In genomic region chr10:124529661-124530214, GRCh38 we compare ENCODE assay signal across 10 cellular contexts.
A peak's percentile ranks its signal among the peaks of the same experiment; 100 is the strongest.
DNase-seq lines count a peak whose midpoint lies in the region; ATAC-seq and TF ChIP-seq lines count a peak whose summit lies in the region.
"Had no signal": no experiment of that assay in that cellular context is flagged by ENCODE, and none has a peak within 500 bp of the region (broad histone marks: within the 10 kb centered on the region; RNA-seq: fewer than 3 reads in every experiment).

No MANE protein-coding gene starts in this region.

- no peaks in the 10 kb centered on the region for H3K9me3 Mint-ChIP-seq in memory B cell

- in situ Hi-C loops in GM23248 (cut with MboI): loop anchor here (10.0 kb wide), 1 partner anchor 215 kb away; the partner anchor contains the start of gene FAM53B

- DNase-seq in GM23248 (peak; percentile 14), OCI-LY7 (ENCODE audit: low spot score) (no peak), memory B cell (ENCODE audit: low spot score in 2 of 2) (no peak), dedifferentiated amniotic fluid mesenchymal stem cell (ENCODE audit: extremely low spot score) (no peak), GM19238 (ENCODE audit: insufficient read length, low spot score) (no peak)
- DNase-seq in activated CD4-positive, alpha-beta T cell treated with anti-CD3 and anti-CD28 coated beads for 1 hour: no peak

- H3K36me3 ChIP-seq in GM23248 (ENCODE audit: low read depth): no peaks in the 10 kb centered on the region
- no peaks in the 10 kb centered on the region for H3K36me3 ChIP-seq in OCI-LY7 (ENCODE audit: insufficient read depth, low read length)
- H3K36me3 ChIP-seq: cardiac muscle cell had no signal

- H3K27ac ChIP-seq in GM23248: no peak overlapping the region
- H3K27ac ChIP-seq in OCI-LY7 (ENCODE audit: low read depth, low read length, poor library complexity, severe bottlenecking): no peak overlapping the region
- H3K27ac ChIP-seq: cardiac muscle cell had no signal

- ATAC-seq in GM18498 (IDR thresholded peaks at IDR 0.05; ENCODE audit: unreplicated experiment): peak; percentile 18
- peak; percentile 18 for ATAC-seq in memory B cell (ENCODE audit: low read depth)
- no peak for ATAC-seq in HG03097 (IDR thresholded peaks at IDR 0.05; ENCODE audit: low FRiP score, unreplicated experiment)

- no peaks in the 10 kb centered on the region for H3K36me3 Mint-ChIP-seq in memory B cell

- peaks cover 25% of the 10 kb centered on the region for H3K4me1 Mint-ChIP-seq in memory B cell

- POLR2A ChIA-PET in OCI-LY7 (lab: Charles Lee): interaction anchor here (0.8 kb wide), 1 partner anchor 211 kb away, joined by 5 read pairs; no protein-coding TSS in a partner anchor

- CTCF ChIA-PET in OCI-LY7 (lab: Charles Lee; ENCODE audit: unreplicated experiment): interaction anchor here (0.6 to 1.0 kb wide), 3 partner anchors 76 to 331 kb away, joined by 3 to 7 read pairs (median 3); no protein-coding TSS in a partner anchor

- no TSS peak for BruUV-seq in OCI-LY7 (replicated peaks; lab: Mats Ljungman, UMichigan)

- H4K20me1 ChIP-seq in GM23248 (ENCODE audit: insufficient read depth) (no peaks in the 10 kb centered on the region), OCI-LY7 (ENCODE audit: insufficient read depth, low read length) (no peaks in the 10 kb centered on the region)

- H3K9me3 ChIP-seq in GM23248 (ENCODE audit: low read depth) (no peaks in the 10 kb centered on the region), OCI-LY7 (ENCODE audit: low read length) (no peaks in the 10 kb centered on the region)

- H3K4me3 ChIP-seq in GM23248: no peak overlapping the region
- H3K4me3 ChIP-seq in OCI-LY7 (ENCODE audit: low read depth, low read length, poor library complexity, severe bottlenecking): no peak overlapping the region
- H3K4me3 ChIP-seq: cardiac muscle cell, lung had no signal

- WGBS in GM23248 (ENCODE audit: low coverage in 1 of 2, low lambda C conversion rate in 2 of 2, missing lambda C conversion rate in 2 of 2), 2 experiments: 17 to 18% methylated on average over 14 to 17 of the region's 17 CpGs

- peaks cover 4% of the 10 kb centered on the region for H3K4me1 ChIP-seq in GM23248 (ENCODE audit: insufficient read depth)
- peaks cover 45% of the 10 kb centered on the region for H3K4me1 ChIP-seq in OCI-LY7 (ENCODE audit: insufficient read depth, low read length, poor library complexity, severe bottlenecking)

- H3K4me3 Mint-ChIP-seq in memory B cell: no peak overlapping the region

- peak overlapping the region; percentile 53 for H3K4me2 ChIP-seq in GM23248 (ENCODE audit: unreplicated experiment)
- peak overlapping the region; percentile 54 for H3K4me2 ChIP-seq in OCI-LY7 (ENCODE audit: low read length)

- H3K79me2 ChIP-seq in GM23248 (ENCODE audit: insufficient read depth) (no peaks in the 10 kb centered on the region), OCI-LY7 (ENCODE audit: insufficient read depth, low read depth, low read length) (no peaks in the 10 kb centered on the region)

- no peak for TF ChIP-seq CTCF in OCI-LY7 (conservative IDR thresholded peaks at IDR 0.05; ENCODE audit: low read length)

- intact Hi-C loops in OCI-LY7 (cut with micrococcal nuclease; ENCODE audit: unreplicated experiment): loop anchor here (1.0 to 5.0 kb wide), 5 partner anchors 41 to 533 kb away; partner anchors contain the start of gene EEF1AKMT2

- H2AFZ ChIP-seq in GM23248 (no peak overlapping the region), OCI-LY7 (ENCODE audit: low read length) (peak overlapping the region; percentile 6; the same call in 1 of the 2 replicates)

- H3K9ac ChIP-seq in GM23248: no peak overlapping the region

- H3F3A ChIP-seq in GM23248 (ENCODE audit: insufficient read depth): no peaks in the 10 kb centered on the region

- H3K27me3 Mint-ChIP-seq in memory B cell: no peaks in the 10 kb centered on the region

- H3K27ac Mint-ChIP-seq in memory B cell: no peak overlapping the region

- H3K27me3 ChIP-seq in GM23248 (replicated peaks; ENCODE audit: insufficient read depth): no peaks in the 10 kb centered on the region
- H3K27me3 ChIP-seq: cardiac muscle cell had no signal

- H3K9me2 ChIP-seq in GM23248 (ENCODE audit: insufficient read depth): no peaks in the 10 kb centered on the region
- no peaks in the 10 kb centered on the region for H3K9me2 ChIP-seq in OCI-LY7 (ENCODE audit: insufficient read depth, low read length)
